2 cellular contexts compared by ENCODE assay signal in genomic region chr13:28755546-28755870, GRCh38.
TF ChIP-seq lines count a peak whose summit lies in the region.

No MANE protein-coding gene starts in this region.

TF ChIP-seq in HCT116, 20 proteins besides CTCF, POLR2A, EP300 and RAD21:
- TF ChIP-seq EZH2phosphoT487 (IDR thresholded peaks at IDR 0.05; ENCODE audit: borderline replicate concordance) (no peak), JUND (IDR thresholded peaks at IDR 0.05) (no peak), FOSL1 (IDR thresholded peaks at IDR 0.05; ENCODE audit: low read depth) (no peak), ATF3 (IDR thresholded peaks at IDR 0.05) (no peak), ELF1 (IDR thresholded peaks at IDR 0.05; ENCODE audit: borderline replicate concordance, low read depth) (no peak), YY1 (IDR thresholded peaks at IDR 0.05; ENCODE audit: extremely low read depth, insufficient replicate concordance, low read depth, low read length) (no peak), CBX3 (IDR thresholded peaks at IDR 0.05; ENCODE audit: low read depth) (no peak), EZH2 (IDR thresholded peaks at IDR 0.05) (no peak)

TF ChIP-seq in H1, 55 proteins besides CTCF, POLR2A, EP300 and RAD21:
- TF ChIP-seq YY1 (IDR thresholded peaks at IDR 0.05; ENCODE audit: low read depth, low read length) (no peak), ATF2 (IDR thresholded peaks at IDR 0.05; ENCODE audit: low read length) (no peak), SIRT6 (IDR thresholded peaks at IDR 0.05; ENCODE audit: low read length) (no peak), MAFK (IDR thresholded peaks at IDR 0.05; ENCODE audit: low read depth, low read length) (no peak), BRCA1 (IDR thresholded peaks at IDR 0.05; ENCODE audit: low read depth, low read length) (no peak), KDM4A (IDR thresholded peaks at IDR 0.05; ENCODE audit: low read depth, low read length, severe bottlenecking) (no peak)
